13 cellular contexts compared by ENCODE assay signal in the genomic region with DNA sequence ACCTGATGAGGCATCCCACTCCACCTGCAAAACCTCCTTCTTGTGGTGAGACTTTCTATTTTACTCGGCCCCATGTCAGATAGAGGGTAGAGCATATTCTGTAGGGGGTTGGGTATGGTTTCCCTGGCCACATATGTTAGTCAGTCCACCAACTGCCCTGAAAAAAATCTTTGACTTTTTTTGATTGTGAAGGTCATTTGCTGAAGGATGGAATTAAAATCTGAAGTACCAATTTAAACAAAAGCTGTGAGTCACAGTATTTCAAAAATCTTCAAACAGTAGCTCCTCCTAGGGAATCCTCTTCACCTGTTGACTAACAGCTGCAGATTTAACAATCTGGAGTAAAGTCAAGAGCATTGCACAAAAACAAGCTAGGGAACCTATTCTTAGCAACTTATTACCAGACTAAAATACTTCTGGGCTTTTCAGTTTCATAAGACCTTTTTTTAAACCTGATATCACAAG. TPM values are rescaled to one million over a fixed set of nuclear protein-coding genes. Genes with fewer than 3 reads are reported as not detected.
DNase-seq lines count a peak whose midpoint lies in the region; ATAC-seq and TF ChIP-seq lines count a peak whose summit lies in the region.
"Had no signal": no experiment of that assay in that cellular context is flagged by ENCODE, and none has a peak within 500 bp of the region (broad histone marks: within the 10 kb centered on the region; RNA-seq: fewer than 3 reads in every experiment).

No MANE protein-coding gene starts in this region.

- no peak overlapping the region for H3K4me3 ChIP-seq in dorsolateral prefrontal cortex
- H3K4me3 ChIP-seq: cardiac muscle cell had no signal

- DNase-seq in RPMI8226 (peak; percentile 15), dorsolateral prefrontal cortex (no peak), middle frontal gyrus (ENCODE audit: extremely low spot score, low spot score) (no peak), NOMO-1 (lab: John Stamatoyannopoulos, UW; ENCODE audit: unreplicated experiment in 2 of 2) (no peak)
- no peak for DNase-seq in stimulated activated CD4-positive, alpha-beta T cell treated with anti-CD3 and anti-CD28 coated beads, Interleukin-4, amount 100 ng/mL, for 24 hours
- DNase-seq: activated CD4-positive, alpha-beta T cell treated with anti-CD3 and anti-CD28 coated beads, Interleukin-2, amount 50 U/mL, for 48 hours; DND-41; IMR-90; naive thymus-derived CD4-positive, alpha-beta T cell had no signal

- intact Hi-C loops in dorsolateral prefrontal cortex (cut with DNase I): no loop called here

- ATAC-seq in GM18502 (IDR thresholded peaks at IDR 0.05; ENCODE audit: poor library complexity, unreplicated experiment) (peak; percentile 97), GM19351 (IDR thresholded peaks at IDR 0.05; ENCODE audit: unreplicated experiment) (peak; percentile 95), HG02938 (IDR thresholded peaks at IDR 0.05; ENCODE audit: unreplicated experiment) (peak; percentile 89)
- ATAC-seq: naive thymus-derived CD4-positive, alpha-beta T cell had no signal

- H3K27ac ChIP-seq in dorsolateral prefrontal cortex: no peak overlapping the region
- H3K27ac ChIP-seq: cardiac muscle cell had no signal

- H3K27me3 ChIP-seq in dorsolateral prefrontal cortex: no peaks in the 10 kb centered on the region

- no peak for TF ChIP-seq CTCF in dorsolateral prefrontal cortex (IDR thresholded peaks at IDR 0.05 in 54 of 56, conservative IDR thresholded peaks at IDR 0.05 in 2 of 56; ENCODE audit: low read depth in 1 of 56, partially characterized antibody in 56 of 56)

RNA-seq across cellular contexts. Expression of a gene that starts 8.0 kb away (rescaled TPM):
- total RNA-seq in dorsolateral prefrontal cortex: 1 to 10 TPM; 1.1 to 7.8 (median 3.4) TPM

RNA-seq across cellular contexts. Expression of a gene that starts 53.8 kb away (rescaled TPM):
- 10 to 100 TPM; 15.1 to 59.4 (median 31.0) TPM for total RNA-seq in dorsolateral prefrontal cortex

RNA-seq across cellular contexts. Expression of a gene that starts 55.8 kb away (rescaled TPM):
- total RNA-seq in dorsolateral prefrontal cortex: 10 to 100 TPM in 104 of 120 experiments, 1 to 10 TPM in 16; 6.9 to 29.7 (median 13.2) TPM
- total RNA-seq: naive thymus-derived CD4-positive, alpha-beta T cell had no signal
